ENCODE assay signal across 8 cellular contexts in genomic region chr11:118401151-118401879, GRCh38. TPM values are rescaled to one million over a fixed set of nuclear protein-coding genes. Genes with fewer than 3 reads are reported as not detected.
DNase-seq lines count a peak whose midpoint lies in the region; ATAC-seq lines count a peak whose summit lies in the region.

Gene ATP5MG (plus strand): TSS chr11:118401606. CDS start chr11:118401666, 60 bp downstream.

- H3K27ac Mint-ChIP-seq in activated T-helper 1 cell treated with anti-CD3 and anti-CD28 coated beads, Interleukin-12 subunit alpha, Interleukin-12 subunit beta, Interleukin-2, Interleukin-4 antibody, amounts not matched to agents 30 ng/mL and 10 ng/mL and 1 ng/mL, durations not matched to agents 14 hours and 24 hours and 36 hours: peak within 1 kb of the TSS; percentile 96
- peak within 1 kb of the TSS; percentile 96 to 100 (median 99) for H3K27ac Mint-ChIP-seq in naive B cell
- H3K27ac Mint-ChIP-seq in stimulated activated effector memory CD8-positive, alpha-beta T cell treated with anti-CD3 and anti-CD28 coated beads, Interleukin-12 subunit alpha, Interleukin-12 subunit beta, amount 100 ng/mL, for 72 hours: peak within 1 kb of the TSS; percentile 100

- intact Hi-C loops in activated T-helper 1 cell treated with anti-CD3 and anti-CD28 coated beads, Interleukin-12 subunit alpha, Interleukin-12 subunit beta, Interleukin-2, Interleukin-4 antibody, amounts not matched to agents 30 ng/mL and 10 ng/mL and 1 ng/mL, durations not matched to agents 14 hours and 24 hours and 36 hours (cut with micrococcal nuclease): loop anchor here (1.0 to 5.0 kb wide), 10 partner anchors 34 to 1074 kb away; partner anchors contain the start of genes CEP164, DDX6 and UBE4A

- DNase-seq in COR-L47 (lab: John Stamatoyannopoulos, UW): peak; percentile 91
- peak; percentile 89 to 96 for DNase-seq in Kasumi-1 (lab: John Stamatoyannopoulos, UW)
- DNase-seq in RKO (ENCODE audit: low spot score): peak; percentile 91
- DNase-seq in activated T-helper 1 cell treated with anti-CD3 and anti-CD28 coated beads, Interleukin-12 subunit alpha, Interleukin-12 subunit beta, Interleukin-2, Interleukin-4 antibody, amounts not matched to agents 30 ng/mL and 10 ng/mL and 1 ng/mL, durations not matched to agents 14 hours and 24 hours and 36 hours (ENCODE audit: low spot score): peak; percentile 87
- peak; percentile 84 for DNase-seq in fibroblast of gingiva (ENCODE audit: low read depth)
- peak; percentile 90 for DNase-seq in naive B cell
- peak; percentile 82 to 95 for DNase-seq in stimulated activated effector memory CD8-positive, alpha-beta T cell treated with anti-CD3 and anti-CD28 coated beads, Interleukin-12 subunit alpha, Interleukin-12 subunit beta, amount 100 ng/mL, for 72 hours (ENCODE audit: low spot score in 2 of 2)

- H3K9me3 Mint-ChIP-seq in activated T-helper 1 cell treated with anti-CD3 and anti-CD28 coated beads, Interleukin-12 subunit alpha, Interleukin-12 subunit beta, Interleukin-2, Interleukin-4 antibody, amounts not matched to agents 30 ng/mL and 10 ng/mL and 1 ng/mL, durations not matched to agents 14 hours and 24 hours and 36 hours: no peaks in the 10 kb centered on the region
- no peaks in the 10 kb centered on the region for H3K9me3 Mint-ChIP-seq in naive B cell
- no peaks in the 10 kb centered on the region for H3K9me3 Mint-ChIP-seq in stimulated activated effector memory CD8-positive, alpha-beta T cell treated with anti-CD3 and anti-CD28 coated beads, Interleukin-12 subunit alpha, Interleukin-12 subunit beta, amount 100 ng/mL, for 72 hours

- H3K4me3 Mint-ChIP-seq in activated T-helper 1 cell treated with anti-CD3 and anti-CD28 coated beads, Interleukin-12 subunit alpha, Interleukin-12 subunit beta, Interleukin-2, Interleukin-4 antibody, amounts not matched to agents 30 ng/mL and 10 ng/mL and 1 ng/mL, durations not matched to agents 14 hours and 24 hours and 36 hours: peak within 1 kb of the TSS; percentile 93
- peak within 1 kb of the TSS; percentile 91 to 100 (median 99) for H3K4me3 Mint-ChIP-seq in naive B cell
- H3K4me3 Mint-ChIP-seq in stimulated activated effector memory CD8-positive, alpha-beta T cell treated with anti-CD3 and anti-CD28 coated beads, Interleukin-12 subunit alpha, Interleukin-12 subunit beta, amount 100 ng/mL, for 72 hours: peak within 1 kb of the TSS; percentile 98

- H3K36me3 Mint-ChIP-seq in activated T-helper 1 cell treated with anti-CD3 and anti-CD28 coated beads, Interleukin-12 subunit alpha, Interleukin-12 subunit beta, Interleukin-2, Interleukin-4 antibody, amounts not matched to agents 30 ng/mL and 10 ng/mL and 1 ng/mL, durations not matched to agents 14 hours and 24 hours and 36 hours (ENCODE audit: low read depth): peaks cover 26% of the 10 kb centered on the region
- peaks cover 6% of the 10 kb centered on the region in 2 donors for H3K36me3 Mint-ChIP-seq in naive B cell
- peaks cover 89% of the 10 kb centered on the region for H3K36me3 Mint-ChIP-seq in stimulated activated effector memory CD8-positive, alpha-beta T cell treated with anti-CD3 and anti-CD28 coated beads, Interleukin-12 subunit alpha, Interleukin-12 subunit beta, amount 100 ng/mL, for 72 hours

- peak; percentile 57 for ATAC-seq in GM21528 (IDR thresholded peaks at IDR 0.05; ENCODE audit: low FRiP score, unreplicated experiment)
- peak; percentile 63 to 73 for ATAC-seq in naive B cell (ENCODE audit: low read depth in 2 of 2)
- ATAC-seq in stimulated activated effector memory CD8-positive, alpha-beta T cell treated with anti-CD3 and anti-CD28 coated beads, Interleukin-12 subunit alpha, Interleukin-12 subunit beta, amount 100 ng/mL, for 72 hours: peak; percentile 78

- H3K4me1 Mint-ChIP-seq in activated T-helper 1 cell treated with anti-CD3 and anti-CD28 coated beads, Interleukin-12 subunit alpha, Interleukin-12 subunit beta, Interleukin-2, Interleukin-4 antibody, amounts not matched to agents 30 ng/mL and 10 ng/mL and 1 ng/mL, durations not matched to agents 14 hours and 24 hours and 36 hours (ENCODE audit: low read depth): peaks cover 68% of the 10 kb centered on the region
- H3K4me1 Mint-ChIP-seq in naive B cell: peaks cover 39 to 57% (median 49%) of the 10 kb centered on the region in 3 donors
- peaks cover 67% of the 10 kb centered on the region for H3K4me1 Mint-ChIP-seq in stimulated activated effector memory CD8-positive, alpha-beta T cell treated with anti-CD3 and anti-CD28 coated beads, Interleukin-12 subunit alpha, Interleukin-12 subunit beta, amount 100 ng/mL, for 72 hours

- H3K27me3 Mint-ChIP-seq in activated T-helper 1 cell treated with anti-CD3 and anti-CD28 coated beads, Interleukin-12 subunit alpha, Interleukin-12 subunit beta, Interleukin-2, Interleukin-4 antibody, amounts not matched to agents 30 ng/mL and 10 ng/mL and 1 ng/mL, durations not matched to agents 14 hours and 24 hours and 36 hours (ENCODE audit: insufficient read depth): no peaks in the 10 kb centered on the region
- no peaks in the 10 kb centered on the region for H3K27me3 Mint-ChIP-seq in naive B cell

RNA-seq across cellular contexts. Expression of gene ATP5MG, which starts in this region (rescaled TPM):
- 205 and 216 TPM in 2 replicates for total RNA-seq in activated T-helper 1 cell treated with anti-CD3 and anti-CD28 coated beads, Interleukin-12 subunit alpha, Interleukin-12 subunit beta, Interleukin-2, Interleukin-4 antibody, amounts not matched to agents 30 ng/mL and 10 ng/mL and 1 ng/mL, durations not matched to agents 14 hours and 24 hours and 36 hours
- 100 to 1,000 TPM; 418 to 680 (median 501) TPM for polyA plus RNA-seq in naive B cell (ENCODE audit: low read depth in 6 of 6)

Comparison
In these comparisons a context has a peak if more than half of its experiments do, and no peak if none do; other contexts are left out.
1. Peak in every context shown above with its lines: DNase-seq and ATAC-seq.